Comparison of ENCODE assay signal across 13 cellular contexts in the genomic region with DNA sequence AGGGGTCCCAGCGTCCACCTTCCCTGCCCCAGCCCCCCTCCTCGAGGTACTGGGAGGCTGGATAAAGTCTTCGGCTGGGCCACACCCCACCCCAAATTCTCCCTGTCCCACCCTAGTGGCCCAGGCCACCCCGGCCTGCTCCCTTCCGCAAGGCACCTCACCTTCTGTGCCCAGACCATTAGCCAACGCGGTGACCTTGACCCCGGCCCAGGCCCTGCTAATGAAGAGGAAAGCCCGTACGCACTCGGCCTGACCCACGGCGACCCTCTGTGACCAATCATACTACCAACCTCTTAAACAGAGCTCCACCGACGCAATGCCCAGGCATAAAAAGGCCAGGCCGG. TPM values are rescaled to one million over a fixed set of nuclear protein-coding genes. Genes with fewer than 3 reads are reported as not detected.
DNase-seq lines count a peak whose midpoint lies in the region; ATAC-seq, FAIRE-seq and TF ChIP-seq lines count a peak whose summit lies in the region.
"Had no signal": no experiment of that assay in that cellular context is flagged by ENCODE, and none has a peak within 500 bp of the region (broad histone marks: within the 10 kb centered on the region; RNA-seq: fewer than 3 reads in every experiment).

No MANE protein-coding gene starts in this region.

- H3K27ac Mint-ChIP-seq in activated CD4-positive, alpha-beta T cell treated with anti-CD3 and anti-CD28 coated beads, Interleukin-2, amount 10 ng/mL, durations not matched to agents 24 days and 14 days: no peak overlapping the region
- no peak overlapping the region for H3K27ac Mint-ChIP-seq in activated CD8-positive, alpha-beta T cell treated with anti-CD3 and anti-CD28 coated beads, Interleukin-2, amount 10 ng/mL, durations not matched to agents 7 days and 5 days
- H3K27ac Mint-ChIP-seq in stimulated activated memory B cell treated with anti-CD40 and anti-IgM and Interleukin-4, amounts not matched to agents 10 μg/mL and 1 μg/mL and 100 μg/mL, for 72 hours: no peak overlapping the region

- no peak for FAIRE-seq in kidney (lab: Jason Lieb, UNC)
- FAIRE-seq: A549 had no signal

- intact Hi-C loops in activated CD4-positive, alpha-beta T cell treated with anti-CD3 and anti-CD28 coated beads, Interleukin-2, amount 10 ng/mL, durations not matched to agents 24 days and 14 days (cut with micrococcal nuclease): no loop called here
- intact Hi-C loops in kidney (cut with DNase I) (no loop called here), A673 (cut with micrococcal nuclease; ENCODE audit: unreplicated experiment) (no loop called here)

- POLR2A ChIA-PET in activated CD8-positive, alpha-beta T cell treated with anti-CD3 and anti-CD28 coated beads, Interleukin-2, amount 10 ng/mL, durations not matched to agents 7 days and 5 days (lab: Charles Lee): no interaction called here
- POLR2A ChIA-PET in A673 (lab: Charles Lee; ENCODE audit: low non-redundant PET): no interaction called here

- no peak for DNase-seq in activated CD4-positive, alpha-beta T cell treated with anti-CD3 and anti-CD28 coated beads, Interleukin-2, amount 10 ng/mL, durations not matched to agents 24 days and 14 days
- no peak for DNase-seq in activated CD4-positive, alpha-beta T cell treated with anti-CD3 and anti-CD28 coated beads for 1 hour
- no peak for DNase-seq in activated CD8-positive, alpha-beta T cell treated with anti-CD3 and anti-CD28 coated beads, Interleukin-2, amount 10 ng/mL, durations not matched to agents 7 days and 5 days
- DNase-seq in kidney: peak; percentile 67
- DNase-seq in NCI-H2081 (lab: John Stamatoyannopoulos, UW): no peak
- DNase-seq in A673 (ENCODE audit: low spot score): no peak
- no peak for DNase-seq in T1000 (lab: John Stamatoyannopoulos, UW)
- DNase-seq: foreskin keratinocyte, NCI-H2081 treated with DMSO at 0.1 percent for 48 hours, RPMI8226 had no signal

- no peaks in the 10 kb centered on the region for H3K36me3 ChIP-seq in kidney (ENCODE audit: control insufficient read depth in 1 of 2, insufficient read depth in 2 of 2, low read length in 2 of 2)
- H3K36me3 ChIP-seq in A673 (ENCODE audit: insufficient read depth, low read length, poor library complexity, severe bottlenecking): no peaks in the 10 kb centered on the region
- H3K36me3 ChIP-seq: tibial nerve had no signal

- no peak for ATAC-seq in activated CD8-positive, alpha-beta T cell treated with anti-CD3 and anti-CD28 coated beads, Interleukin-2, amount 10 ng/mL, durations not matched to agents 7 days and 5 days
- no peak for ATAC-seq in stimulated activated memory B cell treated with anti-CD40 and anti-IgM and Interleukin-4, amounts not matched to agents 10 μg/mL and 1 μg/mL and 100 μg/mL, for 72 hours
- ATAC-seq: A549 had no signal

- peaks cover 4% of the 10 kb centered on the region for H3K27me3 Mint-ChIP-seq in activated CD4-positive, alpha-beta T cell treated with anti-CD3 and anti-CD28 coated beads, Interleukin-2, amount 10 ng/mL, durations not matched to agents 24 days and 14 days
- peaks cover 22% of the 10 kb centered on the region for H3K27me3 Mint-ChIP-seq in activated CD8-positive, alpha-beta T cell treated with anti-CD3 and anti-CD28 coated beads, Interleukin-2, amount 10 ng/mL, durations not matched to agents 7 days and 5 days (ENCODE audit: low read depth)
- H3K27me3 Mint-ChIP-seq in stimulated activated memory B cell treated with anti-CD40 and anti-IgM and Interleukin-4, amounts not matched to agents 10 μg/mL and 1 μg/mL and 100 μg/mL, for 72 hours: no peaks in the 10 kb centered on the region

- peaks cover 10% of the 10 kb centered on the region for H3K27me3 ChIP-seq in A673 (replicated peaks; ENCODE audit: insufficient read depth, low read depth, low read length, poor library complexity)

- CTCF ChIA-PET in activated CD8-positive, alpha-beta T cell treated with anti-CD3 and anti-CD28 coated beads, Interleukin-2, amount 10 ng/mL, durations not matched to agents 7 days and 5 days (lab: Charles Lee): interaction anchor here (1.0 kb wide), 1 partner anchor 18 kb away, joined by 3 read pairs; no protein-coding TSS in a partner anchor
- CTCF ChIA-PET in A673 (lab: Charles Lee): no interaction called here

- peaks cover 22% of the 10 kb centered on the region for H3K4me1 Mint-ChIP-seq in activated CD4-positive, alpha-beta T cell treated with anti-CD3 and anti-CD28 coated beads, Interleukin-2, amount 10 ng/mL, durations not matched to agents 24 days and 14 days
- peaks cover 20% of the 10 kb centered on the region for H3K4me1 Mint-ChIP-seq in activated CD8-positive, alpha-beta T cell treated with anti-CD3 and anti-CD28 coated beads, Interleukin-2, amount 10 ng/mL, durations not matched to agents 7 days and 5 days (ENCODE audit: low read depth)
- peaks cover 46% of the 10 kb centered on the region for H3K4me1 Mint-ChIP-seq in stimulated activated memory B cell treated with anti-CD40 and anti-IgM and Interleukin-4, amounts not matched to agents 10 μg/mL and 1 μg/mL and 100 μg/mL, for 72 hours

- no peak overlapping the region for H3K4me3 ChIP-seq in kidney (ENCODE audit: low read length in 2 of 2)
- no peak overlapping the region for H3K4me3 ChIP-seq in A673 (ENCODE audit: low read depth, low read length, poor library complexity, severe bottlenecking)
- H3K4me3 ChIP-seq: A549 had no signal

- H3K36me3 Mint-ChIP-seq in activated CD4-positive, alpha-beta T cell treated with anti-CD3 and anti-CD28 coated beads, Interleukin-2, amount 10 ng/mL, durations not matched to agents 24 days and 14 days (ENCODE audit: low read depth): peaks cover 4% of the 10 kb centered on the region
- H3K36me3 Mint-ChIP-seq in activated CD8-positive, alpha-beta T cell treated with anti-CD3 and anti-CD28 coated beads, Interleukin-2, amount 10 ng/mL, durations not matched to agents 7 days and 5 days (ENCODE audit: low read depth): no peaks in the 10 kb centered on the region
- no peaks in the 10 kb centered on the region for H3K36me3 Mint-ChIP-seq in stimulated activated memory B cell treated with anti-CD40 and anti-IgM and Interleukin-4, amounts not matched to agents 10 μg/mL and 1 μg/mL and 100 μg/mL, for 72 hours

- no peak overlapping the region for H3K9ac ChIP-seq in kidney (ENCODE audit: low read length in 2 of 2)

- H3K4me3 Mint-ChIP-seq in activated CD4-positive, alpha-beta T cell treated with anti-CD3 and anti-CD28 coated beads, Interleukin-2, amount 10 ng/mL, durations not matched to agents 24 days and 14 days: peak overlapping the region; percentile 73
- peak overlapping the region; percentile 45 for H3K4me3 Mint-ChIP-seq in activated CD8-positive, alpha-beta T cell treated with anti-CD3 and anti-CD28 coated beads, Interleukin-2, amount 10 ng/mL, durations not matched to agents 7 days and 5 days
- peak overlapping the region; percentile 79 for H3K4me3 Mint-ChIP-seq in stimulated activated memory B cell treated with anti-CD40 and anti-IgM and Interleukin-4, amounts not matched to agents 10 μg/mL and 1 μg/mL and 100 μg/mL, for 72 hours

- no TSS peak for BruUV-seq in A673 (replicated peaks; lab: Mats Ljungman, UMichigan)

- no peaks in the 10 kb centered on the region for H3K9me3 Mint-ChIP-seq in activated CD4-positive, alpha-beta T cell treated with anti-CD3 and anti-CD28 coated beads, Interleukin-2, amount 10 ng/mL, durations not matched to agents 24 days and 14 days
- no peaks in the 10 kb centered on the region for H3K9me3 Mint-ChIP-seq in activated CD8-positive, alpha-beta T cell treated with anti-CD3 and anti-CD28 coated beads, Interleukin-2, amount 10 ng/mL, durations not matched to agents 7 days and 5 days (ENCODE audit: insufficient read depth)
- no peaks in the 10 kb centered on the region for H3K9me3 Mint-ChIP-seq in stimulated activated memory B cell treated with anti-CD40 and anti-IgM and Interleukin-4, amounts not matched to agents 10 μg/mL and 1 μg/mL and 100 μg/mL, for 72 hours

- no peak for TF ChIP-seq CTCF in kidney (IDR thresholded peaks at IDR 0.05; ENCODE audit: borderline replicate concordance, extremely low read depth, insufficient read depth)
- TF ChIP-seq CTCF in A673 (conservative IDR thresholded peaks at IDR 0.05; ENCODE audit: low read depth, low read length): no peak

- no peaks in the 10 kb centered on the region for H3K9me3 ChIP-seq in kidney (ENCODE audit: control insufficient read depth in 1 of 2, low read length in 2 of 2)
- H3K9me3 ChIP-seq in A673 (ENCODE audit: low read depth, low read length, poor library complexity, severe bottlenecking): no peaks in the 10 kb centered on the region
- H3K9me3 ChIP-seq: A549, tibial nerve had no signal

- H3K27ac ChIP-seq in kidney (ENCODE audit: low read depth in 2 of 2, low read length in 2 of 2): no peak overlapping the region
- no peak overlapping the region for H3K27ac ChIP-seq in A673 (ENCODE audit: low read depth, low read length, poor library complexity, severe bottlenecking)
- H3K27ac ChIP-seq: A549, foreskin keratinocyte, tibial nerve had no signal

- H3K4me1 ChIP-seq in kidney (ENCODE audit: control insufficient read depth in 1 of 2, insufficient read depth in 1 of 2, low read depth in 1 of 2, low read length in 2 of 2) (no peaks in the 10 kb centered on the region), A673 (ENCODE audit: insufficient read depth, low read length, poor library complexity, severe bottlenecking) (no peaks in the 10 kb centered on the region)
- H3K4me1 ChIP-seq: foreskin keratinocyte had no signal

RNA-seq across cellular contexts. Expression of a gene that starts 0.2 kb away (rescaled TPM):
- 0.73 TPM in 1 of 2 replicates, not detected in the other for total RNA-seq in activated CD4-positive, alpha-beta T cell treated with anti-CD3 and anti-CD28 coated beads, Interleukin-2, amount 10 ng/mL, durations not matched to agents 24 days and 14 days
- total RNA-seq in activated CD8-positive, alpha-beta T cell treated with anti-CD3 and anti-CD28 coated beads, Interleukin-2, amount 10 ng/mL, durations not matched to agents 7 days and 5 days: not detected
- total RNA-seq in kidney: not detected
- 10.8 TPM for polyA plus RNA-seq in kidney (ENCODE audit: insufficient read depth, low read depth, low replicate concordance)
- not detected in 2 replicates for total RNA-seq in A673 (2021)
- total RNA-seq: foreskin keratinocyte had no signal
- polyA plus RNA-seq: A549, foreskin keratinocyte had no signal

RNA-seq across cellular contexts. Expression of a gene that starts 13.3 kb away (rescaled TPM):
- total RNA-seq in activated CD4-positive, alpha-beta T cell treated with anti-CD3 and anti-CD28 coated beads, Interleukin-2, amount 10 ng/mL, durations not matched to agents 24 days and 14 days: not detected in 2 replicates
- total RNA-seq in activated CD8-positive, alpha-beta T cell treated with anti-CD3 and anti-CD28 coated beads, Interleukin-2, amount 10 ng/mL, durations not matched to agents 7 days and 5 days: not detected
- not detected for total RNA-seq in kidney
- 2.1 TPM for polyA plus RNA-seq in kidney (ENCODE audit: insufficient read depth, low read depth, low replicate concordance)
- not detected in 2 replicates for total RNA-seq in A673 (2021)
- total RNA-seq: foreskin keratinocyte, tibial nerve had no signal
- polyA plus RNA-seq: A549, foreskin keratinocyte had no signal

RNA-seq across cellular contexts. Expression of a gene that starts 25.4 kb away (rescaled TPM):
- 123 and 130 TPM in 2 replicates for total RNA-seq in activated CD4-positive, alpha-beta T cell treated with anti-CD3 and anti-CD28 coated beads, Interleukin-2, amount 10 ng/mL, durations not matched to agents 24 days and 14 days
- total RNA-seq in activated CD8-positive, alpha-beta T cell treated with anti-CD3 and anti-CD28 coated beads, Interleukin-2, amount 10 ng/mL, durations not matched to agents 7 days and 5 days: 10 to 100 TPM; 37.4 to 38.9 TPM
- total RNA-seq in kidney: 39.8 TPM
- 109 TPM for polyA plus RNA-seq in kidney (ENCODE audit: insufficient read depth, low read depth, low replicate concordance)
- total RNA-seq in A673 (2021): 73.4 and 77.7 TPM in 2 replicates

RNA-seq across cellular contexts. Expression of a gene that starts 27.8 kb away (rescaled TPM):
- total RNA-seq in activated CD4-positive, alpha-beta T cell treated with anti-CD3 and anti-CD28 coated beads, Interleukin-2, amount 10 ng/mL, durations not matched to agents 24 days and 14 days: 1.7 and 2.7 TPM in 2 replicates
- total RNA-seq in activated CD8-positive, alpha-beta T cell treated with anti-CD3 and anti-CD28 coated beads, Interleukin-2, amount 10 ng/mL, durations not matched to agents 7 days and 5 days: 1 to 10 TPM; 1.5 to 1.7 TPM
- total RNA-seq in kidney (not detected), A673 (2021) (0.85 and 1.5 TPM in 2 replicates)
- polyA plus RNA-seq in kidney (ENCODE audit: insufficient read depth, low read depth, low replicate concordance): not detected
- total RNA-seq: foreskin keratinocyte had no signal
- polyA plus RNA-seq: foreskin keratinocyte had no signal
